ENCODE assay signal across 12 cellular contexts in genomic region chr9:13386935-13387667, GRCh38.
DNase-seq lines count a peak whose midpoint lies in the region; ATAC-seq and TF ChIP-seq lines count a peak whose summit lies in the region.
"Had no signal": no experiment of that assay in that cellular context is flagged by ENCODE, and none has a peak within 500 bp of the region (broad histone marks: within the 10 kb centered on the region; RNA-seq: fewer than 3 reads in every experiment).

No MANE protein-coding gene starts in this region.

- TF ChIP-seq CTCF in lower lobe of right lung (IDR thresholded peaks at IDR 0.05) (no peak), upper lobe of right lung (IDR thresholded peaks at IDR 0.05) (no peak)

- intact Hi-C loops in lower lobe of right lung (cut with DNase I): no loop called here
- intact Hi-C loops in upper lobe of right lung (cut with DNase I): no loop called here

- ATAC-seq in lower lobe of right lung (no peak), upper lobe of right lung (no peak), GM18873 (IDR thresholded peaks at IDR 0.05; ENCODE audit: low FRiP score, unreplicated experiment) (no peak)
- ATAC-seq: GM23338, natural killer cell had no signal

- DNase-seq in NCI-H446 treated with DMSO at 0.1 percent for 48 hours (lab: John Stamatoyannopoulos, UW) (peak; percentile 95), dedifferentiated amniotic fluid mesenchymal stem cell (ENCODE audit: extremely low spot score) (peak; percentile 80), lower lobe of right lung (no peak), upper lobe of right lung (no peak), NCI-H1105 treated with DMSO at 0.1 percent for 48 hours (lab: John Stamatoyannopoulos, UW) (no peak), amniotic stem cell (lab: John Stamatoyannopoulos, UW) (no peak)
- DNase-seq: hypothalamus, MG63, natural killer cell, T1000 had no signal

- peak overlapping the region; percentile 50 for H3K27ac ChIP-seq in lower lobe of right lung
- H3K27ac ChIP-seq in upper lobe of right lung: peak overlapping the region; percentile 36

- H3K9me3 ChIP-seq in lower lobe of right lung (peaks cover 12% of the 10 kb centered on the region), upper lobe of right lung (no peaks in the 10 kb centered on the region)

- H3K27me3 ChIP-seq in lower lobe of right lung (ENCODE audit: low read depth) (no peaks in the 10 kb centered on the region), upper lobe of right lung (no peaks in the 10 kb centered on the region)
- H3K27me3 ChIP-seq: MG63 had no signal

- no peak overlapping the region for H3K4me3 ChIP-seq in lower lobe of right lung
- no peak overlapping the region for H3K4me3 ChIP-seq in upper lobe of right lung
- H3K4me3 ChIP-seq: GM23338, MG63 had no signal

- no peaks in the 10 kb centered on the region for H3K4me1 ChIP-seq in lower lobe of right lung
- no peaks in the 10 kb centered on the region for H3K4me1 ChIP-seq in upper lobe of right lung

- H3K36me3 ChIP-seq in lower lobe of right lung: no peaks in the 10 kb centered on the region
- no peaks in the 10 kb centered on the region for H3K36me3 ChIP-seq in upper lobe of right lung
- H3K36me3 ChIP-seq: MG63 had no signal

Comparison
In these comparisons a context has a peak if more than half of its experiments do, and no peak if none do; other contexts are left out.
1. DNase-seq: peak in NCI-H446 treated with DMSO at 0.1 percent for 48 hours (single experiment) and dedifferentiated amniotic fluid mesenchymal stem cell (single experiment); none in lower lobe of right lung (single experiment), upper lobe of right lung (single experiment), NCI-H1105 treated with DMSO at 0.1 percent for 48 hours (single experiment) and amniotic stem cell (single experiment).